1 cellular context compared by ENCODE assay signal in genomic region chrX:24054182-24055042, GRCh38.
TF ChIP-seq lines count a peak whose summit lies in the region.

EIF2S3 (plus strand) TSS chrX:24054956; CDS start chrX:24054969, 13 bp downstream.

TF ChIP-seq in K562, 482 proteins besides CTCF, POLR2A, EP300 and RAD21 (continued from another document and continues in another):
- TF ChIP-seq HCFC1 (IDR thresholded peaks at IDR 0.05; ENCODE audit: low read depth, low read length) (peak; percentile 58; the same call in 1 of the 2 replicates), ZNF785 (CRISPR knock-in tag; IDR thresholded peaks at IDR 0.05) (no peak), RBM15 (IDR thresholded peaks at IDR 0.05; ENCODE audit: insufficient read depth, low read length) (no peak), ZNF644 (tag; IDR thresholded peaks at IDR 0.05; ENCODE audit: low read depth) (0 out of 2 replicates have a peak, but pooled peaks have one; percentile 25), CREB3L1 (IDR thresholded peaks at IDR 0.05; ENCODE audit: borderline replicate concordance, low read depth) (peak; percentile 73), JUNB (CRISPR knock-in tag; conservative IDR thresholded peaks at IDR 0.05) (no peak), ETV1 (tag; conservative IDR thresholded peaks at IDR 0.05; ENCODE audit: low read depth) (peak; percentile 51; the same call in 1 of the 2 replicates), POLR2G (IDR thresholded peaks at IDR 0.05; ENCODE audit: low read depth, low read length) (peak; percentile 96), MAFG (tag; conservative IDR thresholded peaks at IDR 0.05) (no peak), FOXK2 (conservative IDR thresholded peaks at IDR 0.05 in 1 of 2, IDR thresholded peaks at IDR 0.05 in 1 of 2; ENCODE audit: low read depth in 2 of 2) (peak; percentile 47 to 62), ZBTB40 (IDR thresholded peaks at IDR 0.05) (peak; percentile 92), ZBTB40 (CRISPR knock-in tag; IDR thresholded peaks at IDR 0.05) (no peak), MLX (CRISPR knock-in tag; conservative IDR thresholded peaks at IDR 0.05) (no peak), POLR2B (IDR thresholded peaks at IDR 0.05; ENCODE audit: low read depth, partially characterized antibody) (peak; percentile 83), ZNF324 (CRISPR knock-in tag; IDR thresholded peaks at IDR 0.05) (no peak), L3MBTL2 (IDR thresholded peaks at IDR 0.05) (peak; percentile 80), NCOR1 (IDR thresholded peaks at IDR 0.05) (peak; percentile 64), SRF (CRISPR knock-in tag; IDR thresholded peaks at IDR 0.05) (peak in 1 of 2 experiments; percentile 35; a peak in 1 of 4 replicates), ZNF766 (CRISPR knock-in tag; conservative IDR thresholded peaks at IDR 0.05) (no peak), DDX20 (tag; IDR thresholded peaks at IDR 0.05; ENCODE audit: low read depth) (no peak), ZNF764 (CRISPR knock-in tag; IDR thresholded peaks at IDR 0.05; ENCODE audit: low read depth) (no peak), JUND (IDR thresholded peaks at IDR 0.05; ENCODE audit: borderline replicate concordance, low read depth, low read length) (peak; percentile 80), JUND (tag; IDR thresholded peaks at IDR 0.05; ENCODE audit: borderline replicate concordance, low read depth, low read length) (peak; percentile 72; the same call in 1 of the 3 replicates), ZNF347 (CRISPR knock-in tag; IDR thresholded peaks at IDR 0.05; ENCODE audit: low read depth) (no peak), POLR3G (IDR thresholded peaks at IDR 0.05; ENCODE audit: extremely low read depth, insufficient read length, insufficient replicate concordance) (no peak), ZBTB11 (CRISPR knock-in tag; IDR thresholded peaks at IDR 0.05) (peak in 1 of 3 experiments; percentile 88; a peak in 2 of 6 replicates), YBX1 (IDR thresholded peaks at IDR 0.05) (no peak), XRCC4 (IDR thresholded peaks at IDR 0.05; ENCODE audit: extremely low read depth, insufficient read depth, insufficient read length) (no peak), C11orf30 (IDR thresholded peaks at IDR 0.05; ENCODE audit: low read depth) (peak; percentile 65), ZBTB49 (CRISPR knock-in tag; IDR thresholded peaks at IDR 0.05; ENCODE audit: borderline replicate concordance) (no peak), GTF3C2 (IDR thresholded peaks at IDR 0.05; ENCODE audit: borderline replicate concordance, extremely low read depth, insufficient read length) (no peak), GTF2A2 (tag; IDR thresholded peaks at IDR 0.05) (no peak), TCF15 (CRISPR knock-in tag; IDR thresholded peaks at IDR 0.05) (no peak), SRSF1 (IDR thresholded peaks at IDR 0.05; ENCODE audit: low read depth, low read length) (no peak), ZKSCAN1 (IDR thresholded peaks at IDR 0.05; ENCODE audit: low read depth, low read length) (peak; percentile 3; the same call in 1 of the 2 replicates), ZNF586 (CRISPR knock-in tag; conservative IDR thresholded peaks at IDR 0.05) (no peak), ZNF282 (CRISPR knock-in tag; IDR thresholded peaks at IDR 0.05) (no peak), HLTF (IDR thresholded peaks at IDR 0.05) (no peak), ZBTB2 (IDR thresholded peaks at IDR 0.05) (no peak; the same call in 1 of the 2 replicates), ARNT (IDR thresholded peaks at IDR 0.05) (no peak)
